Comparison of ENCODE assay signal across 2 cellular contexts in the genomic region with DNA sequence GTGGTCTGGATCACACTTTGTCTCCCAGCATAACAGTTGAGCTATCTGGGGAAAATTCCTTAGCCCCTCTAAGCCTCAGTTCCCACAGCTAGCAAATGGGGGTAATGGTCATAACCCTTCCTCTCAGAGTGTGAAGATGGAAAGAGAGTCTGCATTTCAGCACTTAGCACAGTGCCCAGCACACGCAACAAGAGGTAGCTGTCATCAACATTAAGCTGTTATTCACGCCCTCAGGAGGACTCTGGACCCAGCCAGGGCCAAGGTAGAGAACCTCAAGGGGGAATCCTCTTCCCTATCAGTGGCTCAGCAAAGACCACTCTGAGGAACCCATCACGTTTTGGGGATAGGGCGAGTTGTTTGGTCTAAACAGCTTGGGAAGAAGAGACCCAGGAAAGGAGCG.
TF ChIP-seq lines count a peak whose summit lies in the region.

No MANE protein-coding gene starts in this region.

TF ChIP-seq in H1, 55 proteins besides CTCF, POLR2A, EP300 and RAD21:
- TF ChIP-seq ATF3 (IDR thresholded peaks at IDR 0.05; ENCODE audit: insufficient read depth, low read depth, low read length) (no peak), TBP (IDR thresholded peaks at IDR 0.05; ENCODE audit: low read depth, low read length) (no peak), NANOG (IDR thresholded peaks at IDR 0.05; ENCODE audit: insufficient read depth, low read depth, low read length, poor library complexity, severe bottlenecking) (no peak), SIX5 (IDR thresholded peaks at IDR 0.05; ENCODE audit: low read depth, low read length) (no peak), TAF7 (optimal IDR thresholded peaks at IDR 0.05; ENCODE audit: borderline replicate concordance, low read depth, low read length) (no peak), RNF2 (IDR thresholded peaks at IDR 0.05; ENCODE audit: borderline replicate concordance, low read depth, low read length, missing control alignments, poor library complexity, severe bottlenecking) (no peak), CHD1 (IDR thresholded peaks at IDR 0.05; ENCODE audit: low read depth, low read length) (no peak), SRF (IDR thresholded peaks at IDR 0.05; ENCODE audit: low read depth, low read length) (no peak)
TF ChIP-seq in H1: peak in this region for 0.

TF ChIP-seq in HepG2, 621 proteins besides CTCF, POLR2A, EP300 and RAD21:
- TF ChIP-seq ZFY (CRISPR knock-in tag; IDR thresholded peaks at IDR 0.05) (no peak), ZNF558 (CRISPR knock-in tag; IDR thresholded peaks at IDR 0.05; ENCODE audit: borderline replicate concordance) (no peak), ZNF260 (CRISPR knock-in tag; IDR thresholded peaks at IDR 0.05; ENCODE audit: borderline replicate concordance, low read depth) (no peak), NFAT5 (CRISPR knock-in tag; IDR thresholded peaks at IDR 0.05) (no peak), SYNCRIP (IDR thresholded peaks at IDR 0.05; ENCODE audit: insufficient read depth, low read depth, low read length) (no peak), MTA1 (CRISPR knock-in tag; IDR thresholded peaks at IDR 0.05; ENCODE audit: borderline replicate concordance) (no peak), CBX5 (CRISPR knock-in tag; IDR thresholded peaks at IDR 0.05; ENCODE audit: borderline replicate concordance) (no peak), SRSF4 (IDR thresholded peaks at IDR 0.05; ENCODE audit: low read depth, low read length, poor library complexity, severe bottlenecking) (no peak)
- TF ChIP-seq, protein P1, sequence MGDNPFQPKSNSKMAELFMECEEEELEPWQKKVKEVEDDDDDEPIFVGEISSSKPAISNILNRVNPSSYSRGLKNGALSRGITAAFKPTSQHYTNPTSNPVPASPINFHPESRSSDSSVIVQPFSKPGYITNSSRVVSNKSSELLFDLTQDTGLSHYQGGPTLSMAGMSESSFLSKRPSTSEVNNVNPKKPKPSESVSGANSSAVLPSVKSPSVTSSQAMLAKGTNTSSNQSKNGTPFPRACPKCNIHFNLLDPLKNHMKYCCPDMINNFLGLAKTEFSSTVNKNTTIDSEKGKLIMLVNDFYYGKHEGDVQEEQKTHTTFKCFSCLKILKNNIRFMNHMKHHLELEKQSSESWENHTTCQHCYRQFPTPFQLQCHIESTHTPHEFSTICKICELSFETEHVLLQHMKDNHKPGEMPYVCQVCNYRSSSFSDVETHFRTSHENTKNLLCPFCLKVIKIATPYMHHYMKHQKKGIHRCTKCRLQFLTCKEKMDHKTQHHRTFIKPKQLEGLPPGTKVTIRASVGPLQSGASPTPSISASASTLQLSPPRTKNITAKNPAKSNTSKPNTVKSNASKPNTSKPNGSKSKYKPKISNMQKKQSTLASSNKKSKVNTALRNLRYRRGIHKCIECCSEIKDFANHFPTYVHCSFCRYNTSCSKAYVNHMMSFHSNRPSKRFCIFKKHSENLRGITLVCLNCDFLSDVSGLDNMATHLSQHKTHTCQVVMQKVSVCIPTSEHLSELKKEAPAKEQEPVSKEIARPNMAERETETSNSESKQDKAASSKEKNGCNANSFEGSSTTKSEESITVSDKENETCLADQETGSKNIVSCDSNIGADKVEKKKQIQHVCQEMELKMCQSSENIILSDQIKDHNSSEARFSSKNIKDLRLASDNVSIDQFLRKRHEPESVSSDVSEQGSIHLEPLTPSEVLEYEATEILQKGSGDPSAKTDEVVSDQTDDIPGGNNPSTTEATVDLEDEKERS (CRISPR knock-in tag; IDR thresholded peaks at IDR 0.05) = no peak
